ENCODE assay signal across 8 cellular contexts in genomic region chr15:49421991-49422390, GRCh38. TPM values are rescaled to one million over a fixed set of nuclear protein-coding genes. Genes with fewer than 3 reads are reported as not detected.
DNase-seq lines count a peak whose midpoint lies in the region; ATAC-seq, FAIRE-seq and TF ChIP-seq lines count a peak whose summit lies in the region.

No MANE protein-coding gene starts in this region.

- H3K79me2 ChIP-seq in GM12878 (ENCODE audit: control insufficient read depth, insufficient read depth, low read length): no peaks in the 10 kb centered on the region

- no TSS peak for BruUV-seq in Panc1 (replicated peaks; lab: Mats Ljungman, UMichigan)
- BruUV-seq in GM12878 (replicated peaks; lab: Mats Ljungman, UMichigan): no TSS peak

- H2AFZ ChIP-seq in GM12878 (ENCODE audit: control insufficient read depth, low read depth, low read length): no peak overlapping the region; the same call in 1 of the 2 replicates

- H3K36me3 ChIP-seq in Panc1 (ENCODE audit: control insufficient read depth, insufficient read depth, low read length) (no peaks in the 10 kb centered on the region), GM12878 (ENCODE audit: control insufficient read depth in 2 of 2, insufficient read depth in 2 of 2, low read length in 1 of 2) (no peaks in the 10 kb centered on the region)

- TF ChIP-seq EP300 in GM12878 (IDR thresholded peaks at IDR 0.05; ENCODE audit: borderline replicate concordance in 1 of 2, control insufficient read depth in 1 of 2, low read depth in 2 of 2, low read length in 2 of 2): no peak

- H3K27me3 ChIP-seq in Panc1 (ENCODE audit: control insufficient read depth, insufficient read depth, low read length): peaks cover 2% of the 10 kb centered on the region; the same call in 1 of the 2 replicates
- H3K27me3 ChIP-seq in GM12878 (replicated peaks in 1 of 2; ENCODE audit: control insufficient read depth in 2 of 2, insufficient read depth in 2 of 2, low read length in 1 of 2): no peaks in the 10 kb centered on the region

- H3K4me1 ChIP-seq in Panc1 (ENCODE audit: control insufficient read depth, insufficient read depth, low read length) (no peaks in the 10 kb centered on the region), GM12878 (ENCODE audit: control insufficient read depth, insufficient read depth, low read length) (no peaks in the 10 kb centered on the region)

- peak; percentile 27 for FAIRE-seq in GM12878 (lab: Jason Lieb, UNC)

- in situ Hi-C loops in G401 (cut with HindIII; ENCODE audit: low sequenced_read_pairs): no loop called here
- in situ Hi-C loops in Panc1 (cut with HindIII; ENCODE audit: low pct_unique_long_range_greater_than_20kb, low sequenced_read_pairs): no loop called here
- in situ Hi-C loops in GM12878 (cut with MboI): loop anchor here (5.0 to 10.0 kb wide), 3 partner anchors 195 to 723 kb away; no protein-coding TSS in a partner anchor

- H3K27ac ChIP-seq in Panc1 (ENCODE audit: low read length): no peak overlapping the region
- no peak overlapping the region for H3K27ac ChIP-seq in GM12878 (ENCODE audit: control insufficient read depth, insufficient read depth)

- ATAC-seq in HG03196 (IDR thresholded peaks at IDR 0.05; ENCODE audit: unreplicated experiment) (peak; percentile 56), Panc1 (0 out of 2 replicates have a peak, but pooled peaks have one; percentile 56), GM12878 (peak; percentile 72), HG03139 (IDR thresholded peaks at IDR 0.05; ENCODE audit: unreplicated experiment) (no peak), GM21447 (IDR thresholded peaks at IDR 0.05; ENCODE audit: unreplicated experiment) (no peak)

- peak; percentile 43 for DNase-seq in G401 (ENCODE audit: low spot score)
- no peak for DNase-seq in Panc1 (ENCODE audit: low read depth, low spot score)
- peak; percentile 12 for DNase-seq in GM12878 (ENCODE audit: low read depth, low spot score)
- peak; percentile 35 for DNase-seq in iPS-NIHi11 (ENCODE audit: low spot score)
- peak; percentile 29 for DNase-seq in smooth muscle cell of the brain vasculature (ENCODE audit: low read depth, low spot score)

- TF ChIP-seq CTCF in Panc1 (IDR thresholded peaks at IDR 0.05): peak; percentile 79
- peak; percentile 57 to 78 (median 66) for TF ChIP-seq CTCF in GM12878 (IDR thresholded peaks at IDR 0.05 in 2 of 3, conservative IDR thresholded peaks at IDR 0.05 in 1 of 3; ENCODE audit: control insufficient read depth in 2 of 3, extremely low read depth in 1 of 3, insufficient read depth in 1 of 3, low read depth in 3 of 3, low read length in 3 of 3)

- POLR2A ChIA-PET in Panc1 (lab: Charles Lee): no interaction called here
- POLR2A ChIA-PET in GM12878 (lab: Charles Lee): interaction anchor here (0.7 kb wide), 1 partner anchor 1608 kb away, joined by 3 read pairs; no protein-coding TSS in a partner anchor

- H3K9ac ChIP-seq in GM12878 (ENCODE audit: control insufficient read depth, insufficient read depth, low read length): no peak overlapping the region

- TF ChIP-seq POLR2A in GM12878 (IDR thresholded peaks at IDR 0.05; ENCODE audit: low read depth, low read length): no peak

- WGBS in GM12878 (ENCODE audit: insufficient coverage, insufficient replicate concordance, low lambda C conversion rate, missing lambda C conversion rate): 42% methylated on average over 9 of the region's 9 CpGs

- H4K20me1 ChIP-seq in GM12878 (ENCODE audit: control insufficient read depth, insufficient read depth): no peaks in the 10 kb centered on the region

- SMC1A ChIA-PET in GM12878 (lab: Charles Lee; ENCODE audit: uncharacterized antibody, unreplicated experiment): interaction anchor here (0.7 to 5.4 kb wide), 27 partner anchors 10 to 1066 kb away, joined by 3 to 84 read pairs (median 5); partner anchors contain the start of gene COPS2

- no peaks in the 10 kb centered on the region for H3K9me3 ChIP-seq in Panc1 (ENCODE audit: control insufficient read depth, insufficient read depth, low read depth, low read length)
- no peaks in the 10 kb centered on the region for H3K9me3 ChIP-seq in GM12878 (replicated peaks; ENCODE audit: control insufficient read depth, insufficient read depth, low read length)

- H3K4me2 ChIP-seq in GM12878 (ENCODE audit: control insufficient read depth, insufficient read depth): no peak overlapping the region

- RAD21 ChIA-PET in GM12878 (lab: Charles Lee; ENCODE audit: unreplicated experiment): interaction anchor here (1.0 to 3.6 kb wide), 15 partner anchors 9 to 1069 kb away, joined by 3 to 40 read pairs (median 6); no protein-coding TSS in a partner anchor

- TF ChIP-seq RAD21 in GM12878 (IDR thresholded peaks at IDR 0.05; ENCODE audit: insufficient read depth, low read depth, low read length): peak; percentile 80

- CTCF ChIA-PET in Panc1 (lab: Charles Lee) (interaction anchor here (0.7 to 1.0 kb wide), 2 partner anchors 186 to 581 kb away, joined by 3 read pairs; no protein-coding TSS in a partner anchor), GM12878 (lab: Yijun Ruan, JAX) (interaction anchor here (0.8 to 5.9 kb wide), 31 partner anchors 10 to 1064 kb away, joined by 3 to 128 read pairs (median 4); partner anchors contain the start of gene CEP152)

- H3K4me3 ChIP-seq in Panc1 (ENCODE audit: low read depth in 2 of 2, low read length in 2 of 2) (no peak overlapping the region), GM12878 (no peak overlapping the region)

- intact Hi-C loops in Panc1 (cut with micrococcal nuclease; ENCODE audit: unreplicated experiment) (loop anchor here (1.0 to 5.0 kb wide), 2 partner anchors 187 to 560 kb away; no protein-coding TSS in a partner anchor), GM12878 (cut with micrococcal nuclease; ENCODE audit: unreplicated experiment) (loop anchor here (1.0 to 10.0 kb wide), 4 partner anchors 182 to 1067 kb away; no protein-coding TSS in a partner anchor)

TF ChIP-seq in GM12878, 131 proteins besides CTCF, POLR2A, EP300 and RAD21 (continues in another document):
- no peak for TF ChIP-seq ZNF207 (IDR thresholded peaks at IDR 0.05; ENCODE audit: borderline replicate concordance)
- peak; percentile 72 for TF ChIP-seq ZZZ3 (IDR thresholded peaks at IDR 0.05; ENCODE audit: control insufficient read depth, insufficient read length, low read depth)
- TF ChIP-seq POU2F2 (IDR thresholded peaks at IDR 0.05; ENCODE audit: borderline replicate concordance, low read depth, low read length): no peak
- TF ChIP-seq, protein P1, sequence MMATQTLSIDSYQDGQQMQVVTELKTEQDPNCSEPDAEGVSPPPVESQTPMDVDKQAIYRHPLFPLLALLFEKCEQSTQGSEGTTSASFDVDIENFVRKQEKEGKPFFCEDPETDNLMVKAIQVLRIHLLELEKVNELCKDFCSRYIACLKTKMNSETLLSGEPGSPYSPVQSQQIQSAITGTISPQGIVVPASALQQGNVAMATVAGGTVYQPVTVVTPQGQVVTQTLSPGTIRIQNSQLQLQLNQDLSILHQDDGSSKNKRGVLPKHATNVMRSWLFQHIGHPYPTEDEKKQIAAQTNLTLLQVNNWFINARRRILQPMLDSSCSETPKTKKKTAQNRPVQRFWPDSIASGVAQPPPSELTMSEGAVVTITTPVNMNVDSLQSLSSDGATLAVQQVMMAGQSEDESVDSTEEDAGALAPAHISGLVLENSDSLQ (IDR thresholded peaks at IDR 0.05): no peak
- no peak for TF ChIP-seq ZNF217 (IDR thresholded peaks at IDR 0.05)
- no peak for TF ChIP-seq KLF5 (IDR thresholded peaks at IDR 0.05; ENCODE audit: partially characterized antibody)
- no peak for TF ChIP-seq BCLAF1 (IDR thresholded peaks at IDR 0.05)

RNA-seq across cellular contexts. Expression of gene FGF7, which starts 1.1 kb away (rescaled TPM):
- total RNA-seq in G401 (2014; rRNA removed; shearing (Covaris generic)): not detected in 2 replicates
- total RNA-seq in Panc1 (2021; ENCODE audit: unreplicated experiment): not detected
- polyA plus RNA-seq in Panc1 (2012; ENCODE audit: insufficient read length): not detected
- not detected in 2 replicates for total RNA-seq in GM12878 (2013; cell fraction: nucleolus; rRNA removed)
- not detected in 2 replicates for total RNA-seq in GM12878 (2014; rRNA removed)
- not detected in 2 replicates for total RNA-seq in GM12878 (2014; rRNA removed; fragmentation: Illumina TruSeq; extraction: Trizol)
- total RNA-seq in GM12878 (2021): 0.05 and 0.08 TPM in 2 replicates
- not detected for polyA plus RNA-seq in GM12878 (2011; ENCODE audit: low read depth)
- 0.01 TPM in 1 of 2 replicates, not detected in the other for polyA plus RNA-seq in GM12878 (2011; rRNA removed)
- not detected in 2 replicates for polyA plus RNA-seq in GM12878 (2011; cell fraction: cytosol; rRNA removed)
- polyA plus RNA-seq in GM12878 (2011; cell fraction: nucleus; rRNA removed): not detected in 2 replicates
- polyA plus RNA-seq in GM12878 (2012): not detected in 2 replicates
- not detected in 2 replicates for polyA plus RNA-seq in GM12878 (2014; fragmentation: Illumina TruSeq; extraction: Trizol)
- not detected for polyA plus RNA-seq in GM12878 (2014; fragmentation: Nextera tagmentation; extraction: Ambion mirVana)
- polyA plus RNA-seq in GM12878 (2014; rRNA removed): not detected in 2 replicates
- polyA plus RNA-seq in GM12878 (2016; fragmentation: Nextera tagmentation; extraction: Ambion mirVana): not detected
- not detected in 2 replicates for polyA minus RNA-seq in GM12878 (2011; rRNA and poly(A)+ RNA removed)
- polyA minus RNA-seq in GM12878 (2011; cell fraction: cytosol; rRNA and poly(A)+ RNA removed): not detected in 2 replicates
- not detected in 2 replicates for polyA minus RNA-seq in GM12878 (2011; cell fraction: nucleus; rRNA and poly(A)+ RNA removed)

Comparison
In these comparisons a context has a peak if more than half of its experiments do, and no peak if none do; other contexts are left out.
1. ATAC-seq: peak in HG03196 (single experiment), Panc1 (single experiment) and GM12878 (single experiment); none in HG03139 (single experiment) and GM21447 (single experiment).